In the genomic region with DNA sequence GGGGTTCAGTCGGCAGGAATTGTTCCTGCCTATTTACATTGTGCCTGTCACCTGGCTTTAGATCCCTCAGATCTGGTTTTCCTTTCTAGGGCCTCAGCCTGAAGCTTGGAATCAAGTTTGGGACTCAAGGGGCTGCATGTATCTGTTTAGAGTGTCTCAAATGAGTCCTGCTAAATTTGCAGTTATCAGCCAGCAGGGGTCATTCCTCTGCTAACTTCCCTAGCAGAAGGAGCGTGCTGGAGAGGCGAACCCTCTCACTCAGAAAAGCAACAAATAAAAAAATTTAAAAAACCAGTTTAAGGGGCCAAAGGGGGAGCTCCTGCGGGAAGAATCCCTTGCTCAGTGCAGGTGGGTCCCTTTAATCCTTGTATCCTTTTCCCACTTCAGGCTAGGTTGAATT, we compare ENCODE assay signal across 18 cellular contexts.
DNase-seq lines count a peak whose midpoint lies in the region; ATAC-seq, FAIRE-seq and TF ChIP-seq lines count a peak whose summit lies in the region.
"Had no signal": no experiment of that assay in that cellular context is flagged by ENCODE, and none has a peak within 500 bp of the region (broad histone marks: within the 10 kb centered on the region; RNA-seq: fewer than 3 reads in every experiment).

No MANE protein-coding gene starts in this region.

- CTCF ChIA-PET in GM12878 (lab: Yijun Ruan, JAX) = interaction anchor here (1.0 kb wide), 1 partner anchor 1406 kb away, joined by 3 read pairs; no protein-coding TSS in a partner anchor

- no peak overlapping the region for H2AFZ ChIP-seq in GM12878 (ENCODE audit: control insufficient read depth, low read depth, low read length)

- SMC1A ChIA-PET in GM12878 (lab: Charles Lee; ENCODE audit: uncharacterized antibody, unreplicated experiment) = no interaction called here

- H3K27me3 ChIP-seq in cardiac muscle cell = no peaks in the 10 kb centered on the region
- H3K27me3 ChIP-seq in GM12878 (replicated peaks in 1 of 2; ENCODE audit: control insufficient read depth in 2 of 2, insufficient read depth in 2 of 2, low read length in 1 of 2) = no peaks in the 10 kb centered on the region; a peak in 1 of 4 replicates
- H3K27me3 ChIP-seq: esophagus muscularis mucosa had no signal

- H3K4me2 ChIP-seq in GM12878 (ENCODE audit: control insufficient read depth, insufficient read depth) = no peak overlapping the region

- peak; percentile 15; the same call in 1 of the 2 replicates for TF ChIP-seq RAD21 in GM12878 (IDR thresholded peaks at IDR 0.05; ENCODE audit: insufficient read depth, low read depth, low read length)

- POLR2A ChIA-PET in GM12878 (lab: Charles Lee) = no interaction called here

- RAD21 ChIA-PET in GM12878 (lab: Charles Lee; ENCODE audit: unreplicated experiment) = no interaction called here

- no peaks in the 10 kb centered on the region for H3K9me3 ChIP-seq in cardiac muscle cell (ENCODE audit: low read depth)
- H3K9me3 ChIP-seq in GM12878 (replicated peaks; ENCODE audit: control insufficient read depth, insufficient read depth, low read length) = no peaks in the 10 kb centered on the region

- H3K27ac ChIP-seq in cardiac muscle cell = no peak overlapping the region
- H3K27ac ChIP-seq in GM12878 (ENCODE audit: control insufficient read depth, insufficient read depth) = no peak overlapping the region
- H3K27ac ChIP-seq: esophagus muscularis mucosa had no signal

- H3K36me3 Mint-ChIP-seq in neural crest cell (ENCODE audit: low read depth) = no peaks in the 10 kb centered on the region
- H3K36me3 Mint-ChIP-seq: T-cell had no signal

- WGBS in GM12878 (ENCODE audit: insufficient coverage, insufficient replicate concordance, low lambda C conversion rate, missing lambda C conversion rate) = 28% methylated on average over 3 of the region's 4 CpGs

- no peak for FAIRE-seq in GM12878 (lab: Jason Lieb, UNC)

- ATAC-seq in left ventricle myocardium superior = no peak
- peak; percentile 65 for ATAC-seq in GM12878
- no peak for ATAC-seq in HG03457 (IDR thresholded peaks at IDR 0.05; ENCODE audit: unreplicated experiment)
- ATAC-seq in HG03108 (IDR thresholded peaks at IDR 0.05; ENCODE audit: unreplicated experiment) = no peak
- ATAC-seq: activated CD4-positive, CD25-positive, alpha-beta regulatory T cell treated with anti-CD3 and anti-CD28 coated beads, Interleukin-2, amount 50 U/mL, for 24 hours; right cardiac atrium had no signal

- DNase-seq in cardiac muscle cell (ENCODE audit: low read depth in 1 of 2, low spot score in 1 of 2) = peak in 1 of 2 donors; percentile 38
- no peak for DNase-seq in left ventricle myocardium superior
- peak; percentile 34 for DNase-seq in LNCaP clone FGC (ENCODE audit: low read depth)
- DNase-seq in GM12878 (ENCODE audit: low read depth, low spot score) = no peak
- no peak for DNase-seq in neural crest cell (ENCODE audit: low read depth, low spot score)
- no peak for DNase-seq in NCI-H1694 (lab: John Stamatoyannopoulos, UW)
- DNase-seq: activated gamma-delta T cell, aorta, HCEC 1CT, NCI-H1436, right cardiac atrium, substantia nigra, T-cell had no signal

- no peaks in the 10 kb centered on the region for H3K27me3 Mint-ChIP-seq in neural crest cell (ENCODE audit: low read depth)
- H3K27me3 Mint-ChIP-seq: dendritic cell treated with granulocyte-macrophage colony-stimulating factor and Interleukin-4, amounts not matched to agents 40 ng/mL and 50 ng/mL, for 4 days; T-cell had no signal

- no peaks in the 10 kb centered on the region for H3K4me1 Mint-ChIP-seq in neural crest cell
- H3K4me1 Mint-ChIP-seq: T-cell had no signal

- H3K36me3 ChIP-seq in cardiac muscle cell (no peaks in the 10 kb centered on the region), GM12878 (ENCODE audit: control insufficient read depth in 2 of 2, insufficient read depth in 2 of 2, low read length in 1 of 2) (no peaks in the 10 kb centered on the region)
- H3K36me3 ChIP-seq: esophagus muscularis mucosa had no signal

- no peaks in the 10 kb centered on the region for H3K4me1 ChIP-seq in cardiac muscle cell (ENCODE audit: low read depth)
- no peaks in the 10 kb centered on the region for H3K4me1 ChIP-seq in GM12878 (ENCODE audit: control insufficient read depth, insufficient read depth, low read length)
- H3K4me1 ChIP-seq: esophagus muscularis mucosa had no signal

- no TSS peak for BruUV-seq in GM12878 (replicated peaks; lab: Mats Ljungman, UMichigan)

- H3K79me2 ChIP-seq in GM12878 (ENCODE audit: control insufficient read depth, insufficient read depth, low read length) = no peaks in the 10 kb centered on the region

- in situ Hi-C loops in GM12878 (cut with MboI) = loop anchor here (25.0 kb wide), 1 partner anchor 1402 kb away; a partner anchor contains a TSS

- no peak overlapping the region for H3K4me3 ChIP-seq in cardiac muscle cell
- H3K4me3 ChIP-seq in LNCaP clone FGC (ENCODE audit: low read depth, low read length) = no peak overlapping the region
- no peak overlapping the region for H3K4me3 ChIP-seq in GM12878
- H3K4me3 ChIP-seq: esophagus muscularis mucosa had no signal

- no peaks in the 10 kb centered on the region for H4K20me1 ChIP-seq in GM12878 (ENCODE audit: control insufficient read depth, insufficient read depth)

- intact Hi-C loops in left ventricle myocardium superior (cut with micrococcal nuclease) = no loop called here
- intact Hi-C loops in GM12878 (cut with micrococcal nuclease; ENCODE audit: unreplicated experiment) = no loop called here

- TF ChIP-seq CTCF in cardiac muscle cell (IDR thresholded peaks at IDR 0.05; ENCODE audit: low read depth, low read length) (peak; percentile 18), LNCaP clone FGC (IDR thresholded peaks at IDR 0.05; ENCODE audit: control insufficient read depth, extremely low read depth, insufficient read depth) (peak; percentile 34; the same call in 1 of the 2 replicates), GM12878 (IDR thresholded peaks at IDR 0.05 in 2 of 3, conservative IDR thresholded peaks at IDR 0.05 in 1 of 3; ENCODE audit: control insufficient read depth in 2 of 3, extremely low read depth in 1 of 3, insufficient read depth in 1 of 3, low read depth in 3 of 3, low read length in 3 of 3) (peak in 2 of 3 experiments; percentile 26 to 29; a peak in 3 of 6 replicates), neural crest cell (conservative IDR thresholded peaks at IDR 0.05) (peak; percentile 28)

- peaks cover 2% of the 10 kb centered on the region for H3K9me3 Mint-ChIP-seq in neural crest cell

- H3K27ac Mint-ChIP-seq in neural crest cell (ENCODE audit: unreplicated experiment) = no peak overlapping the region
- H3K27ac Mint-ChIP-seq: dendritic cell treated with granulocyte-macrophage colony-stimulating factor and Interleukin-4, amounts not matched to agents 40 ng/mL and 50 ng/mL, for 4 days; T-cell had no signal

- no peak for TF ChIP-seq POLR2A in GM12878 (IDR thresholded peaks at IDR 0.05; ENCODE audit: low read depth, low read length)

- TF ChIP-seq EP300 in GM12878 (IDR thresholded peaks at IDR 0.05; ENCODE audit: borderline replicate concordance in 1 of 2, control insufficient read depth in 1 of 2, low read depth in 2 of 2, low read length in 2 of 2) = no peak

- no peak overlapping the region for H3K9ac ChIP-seq in GM12878 (ENCODE audit: control insufficient read depth, insufficient read depth, low read length)

- H3K4me3 Mint-ChIP-seq in neural crest cell = no peak overlapping the region
- H3K4me3 Mint-ChIP-seq: dendritic cell treated with granulocyte-macrophage colony-stimulating factor and Interleukin-4, amounts not matched to agents 40 ng/mL and 50 ng/mL, for 4 days; T-cell had no signal

TF ChIP-seq in GM12878, 131 proteins besides CTCF, POLR2A, EP300 and RAD21:
- TF ChIP-seq NR2C2 (IDR thresholded peaks at IDR 0.05; ENCODE audit: borderline replicate concordance, control insufficient read depth, insufficient read length, low read depth) (no peak), ZNF217 (IDR thresholded peaks at IDR 0.05) (no peak), MXI1 (IDR thresholded peaks at IDR 0.05; ENCODE audit: low read depth, low read length) (no peak)
